23 cellular contexts compared by ENCODE assay signal in genomic region chr17:55911186-55911585, GRCh38.
DNase-seq lines count a peak whose midpoint lies in the region; ATAC-seq, FAIRE-seq and TF ChIP-seq lines count a peak whose summit lies in the region.
"Had no signal": no experiment of that assay in that cellular context is flagged by ENCODE, and none has a peak within 500 bp of the region (broad histone marks: within the 10 kb centered on the region; RNA-seq: fewer than 3 reads in every experiment).

No MANE protein-coding gene starts in this region.

- no peak overlapping the region for H2AFZ ChIP-seq in neuronal stem cell (ENCODE audit: low read length)

- H2BK5ac ChIP-seq in neuronal stem cell (ENCODE audit: low read length) = peak overlapping the region; percentile 66

- no peaks in the 10 kb centered on the region for H3K36me3 Mint-ChIP-seq in chondrocyte (ENCODE audit: low read depth)
- H3K36me3 Mint-ChIP-seq: CD4-positive, alpha-beta memory T cell had no signal

- H2BK120ac ChIP-seq in neuronal stem cell (ENCODE audit: low read depth, low read length) = no peak overlapping the region

- no peak overlapping the region for H4K8ac ChIP-seq in neuronal stem cell (ENCODE audit: low read depth, low read length)

- DNase-seq in GM12892 (ENCODE audit: insufficient read length) (peak; percentile 2), chondrocyte (ENCODE audit: low spot score) (peak; percentile 82), neuronal stem cell (ENCODE audit: low spot score) (no peak), NCI-H1092 treated with DMSO at 0.1 percent for 48 hours (lab: John Stamatoyannopoulos, UW) (no peak), DMS 273 treated with DMSO at 0.1 percent for 48 hours (lab: John Stamatoyannopoulos, UW) (no peak)
- DNase-seq in activated effector memory CD4-positive, alpha-beta T cell treated with anti-CD3 and anti-CD28 coated beads, Interleukin-2, amount 50 U/mL, for 16 hours = no peak
- DNase-seq: 8988T; ACHN; C1 segment of cervical spinal cord; Calu3; CD4-positive, alpha-beta memory T cell; COR-L47; DMS153; DND-41; GOT3; H9 had no signal

- H3K9me3 Mint-ChIP-seq in chondrocyte (ENCODE audit: low read depth) = peaks cover 13% of the 10 kb centered on the region

- peak overlapping the region; percentile 63 for H3K18ac ChIP-seq in neuronal stem cell (ENCODE audit: low read length)

- H3K14ac ChIP-seq in neuronal stem cell (ENCODE audit: low read length) = peak overlapping the region; percentile 43

- peaks cover 19% of the 10 kb centered on the region; the same call in 1 of the 2 replicates for H3K9me3 ChIP-seq in BLaER1
- peaks cover 0 to 7% of the 10 kb centered on the region in 2 donors for H3K9me3 ChIP-seq in neuronal stem cell (replicated peaks in 1 of 2; ENCODE audit: control insufficient read depth in 2 of 2, insufficient read depth in 1 of 2, low read depth in 1 of 2, low read length in 2 of 2)
- H3K9me3 ChIP-seq: A549 had no signal

- no peak overlapping the region for H3K4ac ChIP-seq in neuronal stem cell (ENCODE audit: low read length)

- no peak for ATAC-seq in GM18519 (IDR thresholded peaks at IDR 0.05; ENCODE audit: low FRiP score, unreplicated experiment)
- ATAC-seq: HCT116 had no signal

- WGBS in neuronal stem cell (ENCODE audit: extremely low coverage in 2 of 2, insufficient read length in 2 of 2, insufficient replicate concordance in 1 of 2), 2 donors = no CpG with 5 or more reads among the region's 4 CpGs

- H2AK5ac ChIP-seq in neuronal stem cell (ENCODE audit: low read depth, low read length) = peak overlapping the region; percentile 42

- H4K91ac ChIP-seq in neuronal stem cell (ENCODE audit: low read depth, low read length, poor library complexity) = no peak overlapping the region

- H3K36me3 ChIP-seq in BLaER1 (no peaks in the 10 kb centered on the region), neuronal stem cell (replicated peaks in 1 of 2; ENCODE audit: control insufficient read depth in 2 of 2, insufficient read depth in 2 of 2, low read length in 2 of 2) (no peaks in the 10 kb centered on the region)

- H3K27me3 ChIP-seq in BLaER1 (no peaks in the 10 kb centered on the region), neuronal stem cell (ENCODE audit: control insufficient read depth in 3 of 3, insufficient read depth in 3 of 3, low read depth in 1 of 3, low read length in 3 of 3) (no peaks in the 10 kb centered on the region)

- no peaks in the 10 kb centered on the region for H3K4me1 Mint-ChIP-seq in chondrocyte (ENCODE audit: low read depth)
- H3K4me1 Mint-ChIP-seq: B cell; CD4-positive, alpha-beta memory T cell; H9 had no signal

- H3K4me3 Mint-ChIP-seq in chondrocyte (ENCODE audit: unreplicated experiment) = no peak overlapping the region
- H3K4me3 Mint-ChIP-seq: B cell; CD4-positive, alpha-beta memory T cell; H9 had no signal

- H3K27me3 Mint-ChIP-seq in chondrocyte (ENCODE audit: low read depth) = no peaks in the 10 kb centered on the region

- H2BK12ac ChIP-seq in neuronal stem cell (ENCODE audit: low read length) = peak overlapping the region; percentile 66

- H3K27ac ChIP-seq in BLaER1 (no peak overlapping the region), neuronal stem cell (replicated peaks; ENCODE audit: low read length) (no peak overlapping the region)
- H3K27ac ChIP-seq: A549 had no signal

- TF ChIP-seq CTCF in chondrocyte (IDR thresholded peaks at IDR 0.05) = no peak

- H3K27ac Mint-ChIP-seq in chondrocyte (ENCODE audit: unreplicated experiment) = no peak overlapping the region
- H3K27ac Mint-ChIP-seq: B cell; CD4-positive, alpha-beta memory T cell; H9 had no signal

- H4K20me1 ChIP-seq in BLaER1 = no peaks in the 10 kb centered on the region

- no peak overlapping the region for H3K9ac ChIP-seq in BLaER1
- no peak overlapping the region for H3K9ac ChIP-seq in neuronal stem cell (ENCODE audit: low read depth, low read length, poor library complexity)

- H2BK15ac ChIP-seq in neuronal stem cell (ENCODE audit: low read length) = peak overlapping the region; percentile 79

- H3K4me3 ChIP-seq in BLaER1 = no peak overlapping the region
- no peak overlapping the region for H3K4me3 ChIP-seq in neuronal stem cell (ENCODE audit: low read length in 2 of 2)
- H3K4me3 ChIP-seq: A549 had no signal

- no peak for TF ChIP-seq POLR2A in GM12892 (IDR thresholded peaks at IDR 0.05; ENCODE audit: low read depth, low read length)

- FAIRE-seq in GM12892 (lab: Jason Lieb, UNC) = no peak
- FAIRE-seq: A549, G401.6, GM18507 had no signal

- H3K79me1 ChIP-seq in neuronal stem cell (ENCODE audit: low read depth, low read length) = peaks cover 2% of the 10 kb centered on the region

- H3K23ac ChIP-seq in neuronal stem cell (ENCODE audit: low read depth, low read length, poor library complexity) = peak overlapping the region; percentile 23

- H3K4me2 ChIP-seq in BLaER1 = peak overlapping the region; percentile 34
- no peak overlapping the region for H3K4me2 ChIP-seq in neuronal stem cell (ENCODE audit: insufficient read depth, low read length, poor library complexity, severe bottlenecking)
- H3K4me2 ChIP-seq: A549 had no signal

- H3K4me1 ChIP-seq in BLaER1 (peaks cover 8% of the 10 kb centered on the region), neuronal stem cell (ENCODE audit: control insufficient read depth in 2 of 2, insufficient read depth in 1 of 2, low read depth in 1 of 2, low read length in 2 of 2) (peaks cover 0 to 2% of the 10 kb centered on the region in 2 donors)
- H3K4me1 ChIP-seq: A549 had no signal

Comparison
In these comparisons a context has a peak if more than half of its experiments do, and no peak if none do; other contexts are left out.
1. DNase-seq: peak in GM12892 (single experiment) and chondrocyte (single experiment); none in neuronal stem cell (single experiment), NCI-H1092 treated with DMSO at 0.1 percent for 48 hours (single experiment), activated effector memory CD4-positive, alpha-beta T cell treated with anti-CD3 and anti-CD28 coated beads, Interleukin-2, amount 50 U/mL, for 16 hours (single experiment) and DMS 273 treated with DMSO at 0.1 percent for 48 hours (single experiment).